Comparison of ENCODE assay signal across 25 cellular contexts in genomic region chr18:51429644-51430043, GRCh38.
"Had no signal": no experiment of that assay in that cellular context is flagged by ENCODE, and none has a peak within 500 bp of the region (broad histone marks: within the 10 kb centered on the region; RNA-seq: fewer than 3 reads in every experiment).

No MANE protein-coding gene starts in this region.

- H3K36me3 ChIP-seq: esophagus squamous epithelium, gastrocnemius medialis, heart right ventricle, left lung, lower lobe of right lung had no signal

- H3K9me3 ChIP-seq: esophagus squamous epithelium, gastrocnemius medialis, heart right ventricle, left lung, lower lobe of right lung, mucosa of descending colon had no signal

- H3K4me3 Mint-ChIP-seq: dendritic cell treated with granulocyte-macrophage colony-stimulating factor and Interleukin-4, amounts not matched to agents 40 ng/mL and 50 ng/mL, for 4 days; effector memory CD8-positive, alpha-beta T cell; endodermal cell; mesothelial cell of epicardium; naive B cell; naive thymus-derived CD8-positive, alpha-beta T cell had no signal

- DNase-seq: cortex of kidney; effector CD8-positive, alpha-beta T cell; effector memory CD8-positive, alpha-beta T cell; endodermal cell; erythroblast; esophagus squamous epithelium; foreskin fibroblast; foreskin melanocyte; gastrocnemius medialis; glutamatergic neuron; head of caudate nucleus; heart right ventricle; hippocampal formation; left cardiac atrium; left lung; left ventricle myocardium superior; lower lobe of right lung; mucosa of descending colon; naive B cell; naive thymus-derived CD8-positive, alpha-beta T cell had no signal

- H3K4me1 Mint-ChIP-seq: naive B cell had no signal

- FAIRE-seq: endometrium, islet of Langerhans, keratinocyte had no signal

- H3K27ac Mint-ChIP-seq: dendritic cell treated with granulocyte-macrophage colony-stimulating factor and Interleukin-4, amounts not matched to agents 40 ng/mL and 50 ng/mL, for 4 days; effector memory CD8-positive, alpha-beta T cell; endodermal cell; mesothelial cell of epicardium; naive B cell; naive thymus-derived CD8-positive, alpha-beta T cell had no signal

- H3K4me3 ChIP-seq: esophagus squamous epithelium, gastrocnemius medialis, heart right ventricle, left lung, lower lobe of right lung, mucosa of descending colon had no signal

- H3K4me1 ChIP-seq: esophagus squamous epithelium, gastrocnemius medialis, heart right ventricle, left lung, lower lobe of right lung had no signal

- H3K9me3 Mint-ChIP-seq: dendritic cell treated with granulocyte-macrophage colony-stimulating factor and Interleukin-4, amounts not matched to agents 40 ng/mL and 50 ng/mL, for 4 days; endodermal cell had no signal

- H3K36me3 Mint-ChIP-seq: mesothelial cell of epicardium; naive B cell; naive thymus-derived CD8-positive, alpha-beta T cell had no signal

- H3K27me3 Mint-ChIP-seq: dendritic cell treated with granulocyte-macrophage colony-stimulating factor and Interleukin-4, amounts not matched to agents 40 ng/mL and 50 ng/mL, for 4 days had no signal

- H3K27me3 ChIP-seq: esophagus squamous epithelium, gastrocnemius medialis, heart right ventricle, left lung had no signal

- H3K27ac ChIP-seq: esophagus squamous epithelium, gastrocnemius medialis, heart right ventricle, left lung, lower lobe of right lung had no signal
